In the genomic region with DNA sequence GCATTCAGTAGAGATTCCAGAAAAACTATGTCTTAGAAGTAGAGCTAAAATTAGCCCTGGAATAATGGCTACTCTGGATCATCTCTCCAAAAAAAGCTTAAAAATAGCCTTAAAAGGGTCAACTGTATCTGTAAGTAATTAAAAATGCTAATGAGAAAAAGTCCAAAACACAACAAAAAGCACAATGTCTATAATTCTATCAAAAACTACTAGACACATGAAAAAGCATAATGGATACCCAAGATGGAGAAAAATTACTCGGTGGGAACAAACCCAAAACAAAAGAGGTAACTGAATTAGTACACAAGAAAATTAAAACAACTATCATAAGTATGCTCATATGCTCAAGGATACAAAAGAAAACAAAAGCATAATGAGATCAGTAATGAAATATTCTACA, we compare ENCODE assay signal across 1 cellular context.
A peak's percentile ranks its signal among the peaks of the same experiment; 100 is the strongest.
TF ChIP-seq lines count a peak whose summit lies in the region.

No MANE protein-coding gene starts in this region.

TF ChIP-seq in HEK293, 187 proteins besides CTCF, POLR2A, EP300 and RAD21 (continued from another document):
- TF ChIP-seq, protein P1, sequence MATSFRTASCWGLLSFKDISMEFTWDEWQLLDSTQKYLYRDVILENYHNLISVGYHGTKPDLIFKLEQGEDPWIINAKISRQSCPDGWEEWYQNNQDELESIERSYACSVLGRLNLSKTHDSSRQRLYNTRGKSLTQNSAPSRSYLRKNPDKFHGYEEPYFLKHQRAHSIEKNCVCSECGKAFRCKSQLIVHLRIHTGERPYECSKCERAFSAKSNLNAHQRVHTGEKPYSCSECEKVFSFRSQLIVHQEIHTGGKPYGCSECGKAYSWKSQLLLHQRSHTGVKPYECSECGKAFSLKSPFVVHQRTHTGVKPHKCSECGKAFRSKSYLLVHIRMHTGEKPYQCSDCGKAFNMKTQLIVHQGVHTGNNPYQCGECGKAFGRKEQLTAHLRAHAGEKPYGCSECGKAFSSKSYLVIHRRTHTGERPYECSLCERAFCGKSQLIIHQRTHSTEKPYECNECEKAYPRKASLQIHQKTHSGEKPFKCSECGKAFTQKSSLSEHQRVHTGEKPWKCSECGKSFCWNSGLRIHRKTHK (tag by site-specific recombination; IDR thresholded peaks at IDR 0.05): peak; percentile 95
- no peak for TF ChIP-seq RBAK (tag by site-specific recombination; IDR thresholded peaks at IDR 0.05)
